In the genomic region with DNA sequence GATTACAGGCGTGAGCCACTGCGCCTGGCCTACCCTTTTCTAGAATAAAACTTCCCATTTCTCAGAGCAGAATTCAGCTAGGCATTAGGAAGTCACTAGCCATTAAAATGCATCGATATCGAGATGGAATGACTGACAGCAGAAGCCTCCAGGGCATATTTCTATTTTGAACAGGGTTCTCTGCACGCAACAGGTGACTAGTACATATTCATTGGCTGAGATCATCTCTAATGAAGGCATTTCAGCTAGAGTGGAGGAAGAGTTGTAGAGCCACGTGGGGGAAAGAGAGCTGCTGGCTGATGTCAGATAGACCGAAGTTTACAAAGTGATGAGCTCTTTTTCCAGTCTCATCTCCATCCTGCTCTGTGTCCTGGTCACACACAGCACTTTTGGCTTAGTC, we compare ENCODE assay signal across 23 cellular contexts. TPM values are rescaled to one million over a fixed set of nuclear protein-coding genes. Genes with fewer than 3 reads are reported as not detected.
DNase-seq lines count a peak whose midpoint lies in the region; ATAC-seq, FAIRE-seq and TF ChIP-seq lines count a peak whose summit lies in the region.
"Had no signal": no experiment of that assay in that cellular context is flagged by ENCODE, and none has a peak within 500 bp of the region (broad histone marks: within the 10 kb centered on the region; RNA-seq: fewer than 3 reads in every experiment).

No MANE protein-coding gene starts in this region.

- H3K4me1 Mint-ChIP-seq in astrocyte (ENCODE audit: low read depth, unreplicated experiment) (peaks cover 16% of the 10 kb centered on the region), type B pancreatic cell (ENCODE audit: unreplicated experiment) (peaks cover under 1% of the 10 kb centered on the region)

- H3K36me3 Mint-ChIP-seq in astrocyte (ENCODE audit: low read depth, unreplicated experiment) (no peaks in the 10 kb centered on the region), type B pancreatic cell (no peaks in the 10 kb centered on the region)
- H3K36me3 Mint-ChIP-seq: CD4-positive, CD25-positive, alpha-beta regulatory T cell had no signal

- peak; percentile 27 for ATAC-seq in Right ventricle myocardium superior (ENCODE audit: poor library complexity)
- ATAC-seq in Right ventricle myocardium inferior: no peak
- ATAC-seq in HG02763 (IDR thresholded peaks at IDR 0.05; ENCODE audit: unreplicated experiment): no peak

- H3K79me2 ChIP-seq in astrocyte (ENCODE audit: insufficient read depth, low read length): no peaks in the 10 kb centered on the region

- H2AFZ ChIP-seq in astrocyte (ENCODE audit: low read depth, low read length): no peak overlapping the region

- H3K4me3 ChIP-seq in astrocyte (ENCODE audit: insufficient read depth, low read depth, low read length) (no peak overlapping the region), right atrium auricular region (no peak overlapping the region)
- H3K4me3 ChIP-seq: A549, esophagus muscularis mucosa, upper lobe of left lung had no signal

- H3K27ac ChIP-seq in astrocyte (ENCODE audit: low read depth, low read length) (no peak overlapping the region), right atrium auricular region (peak overlapping the region; percentile 74 to 76)
- H3K27ac ChIP-seq: upper lobe of left lung had no signal

- no peaks in the 10 kb centered on the region for H3K9me3 ChIP-seq in astrocyte (ENCODE audit: insufficient read depth, low read depth, low read length)
- no peaks in the 10 kb centered on the region for H3K9me3 ChIP-seq in right atrium auricular region
- H3K9me3 ChIP-seq: A549, esophagus muscularis mucosa, upper lobe of left lung had no signal

- H3K27me3 ChIP-seq in astrocyte (ENCODE audit: insufficient read depth, low read length) (no peaks in the 10 kb centered on the region), right atrium auricular region (no peaks in the 10 kb centered on the region)
- H3K27me3 ChIP-seq: esophagus muscularis mucosa, upper lobe of left lung had no signal

- H3K36me3 ChIP-seq in astrocyte (ENCODE audit: insufficient read depth, low read length) (no peaks in the 10 kb centered on the region), right atrium auricular region (no peaks in the 10 kb centered on the region)
- H3K36me3 ChIP-seq: esophagus muscularis mucosa, upper lobe of left lung had no signal

- H3K27me3 Mint-ChIP-seq in astrocyte (ENCODE audit: low read depth, unreplicated experiment): peaks cover 6% of the 10 kb centered on the region
- H3K27me3 Mint-ChIP-seq in type B pancreatic cell: no peaks in the 10 kb centered on the region

- H3K9me3 Mint-ChIP-seq in astrocyte (ENCODE audit: unreplicated experiment): no peaks in the 10 kb centered on the region
- H3K9me3 Mint-ChIP-seq in type B pancreatic cell: no peaks in the 10 kb centered on the region
- H3K9me3 Mint-ChIP-seq: activated naive CD4-positive, alpha-beta T cell treated with anti-CD3 and anti-CD28 coated beads for 36 hours; CD4-positive, CD25-positive, alpha-beta regulatory T cell; dendritic cell treated with granulocyte-macrophage colony-stimulating factor and Interleukin-4, amounts not matched to agents 40 ng/mL and 50 ng/mL, for 4 days; stimulated activated naive CD8-positive, alpha-beta T cell treated with anti-CD3 and anti-CD28 coated beads, Interleukin-15, Interleukin-2, amounts not matched to agents 100 ng/mL and 50 ng/mL, for 24 hours had no signal

- H3K4me3 Mint-ChIP-seq in astrocyte (ENCODE audit: unreplicated experiment): no peak overlapping the region
- peak overlapping the region; percentile 11 for H3K4me3 Mint-ChIP-seq in type B pancreatic cell
- H3K4me3 Mint-ChIP-seq: activated naive CD4-positive, alpha-beta T cell treated with anti-CD3 and anti-CD28 coated beads for 36 hours; CD4-positive, CD25-positive, alpha-beta regulatory T cell; dendritic cell treated with granulocyte-macrophage colony-stimulating factor and Interleukin-4, amounts not matched to agents 40 ng/mL and 50 ng/mL, for 4 days; stimulated activated naive CD8-positive, alpha-beta T cell treated with anti-CD3 and anti-CD28 coated beads, Interleukin-15, Interleukin-2, amounts not matched to agents 100 ng/mL and 50 ng/mL, for 24 hours had no signal

- no peak for DNase-seq in Right ventricle myocardium superior
- no peak for DNase-seq in Right ventricle myocardium inferior (ENCODE audit: missing footprints)
- peak; percentile 39 for DNase-seq in astrocyte (ENCODE audit: low read depth)
- DNase-seq in right atrium auricular region (ENCODE audit: low spot score): no peak
- DNase-seq in type B pancreatic cell (ENCODE audit: extremely low spot score, unreplicated experiment): no peak
- no peak for DNase-seq in effector CD4-positive, alpha-beta T cell
- DNase-seq in effector CD8-positive, alpha-beta T cell (lab: John Stamatoyannopoulos, UW): no peak
- DNase-seq: activated naive CD4-positive, alpha-beta T cell treated with anti-CD3 and anti-CD28 coated beads for 36 hours; activated T-cell treated with anti-CD3 and anti-CD28 coated beads, Interleukin-2, amount 50 U/mL, for 1 hour; CD4-positive, CD25-positive, alpha-beta regulatory T cell; DND-41; islet precursor cell; KBM-7; NCI-H1092; NCI-H2171; NCI-H774; upper lobe of left lung had no signal

- H3K4me1 ChIP-seq in astrocyte (ENCODE audit: insufficient read depth, low read length) (peaks cover 12% of the 10 kb centered on the region), right atrium auricular region (peaks cover 0 to 17% of the 10 kb centered on the region in 2 donors)

- intact Hi-C loops in Right ventricle myocardium superior (cut with DNase I) (no loop called here), Right ventricle myocardium inferior (cut with DNase I) (no loop called here)

- H3K27ac Mint-ChIP-seq in astrocyte (ENCODE audit: unreplicated experiment) (peak overlapping the region; percentile 82), type B pancreatic cell (peak overlapping the region; percentile 86)
- H3K27ac Mint-ChIP-seq: activated naive CD4-positive, alpha-beta T cell treated with anti-CD3 and anti-CD28 coated beads for 36 hours; dendritic cell treated with granulocyte-macrophage colony-stimulating factor and Interleukin-4, amounts not matched to agents 40 ng/mL and 50 ng/mL, for 4 days; stimulated activated naive CD8-positive, alpha-beta T cell treated with anti-CD3 and anti-CD28 coated beads, Interleukin-15, Interleukin-2, amounts not matched to agents 100 ng/mL and 50 ng/mL, for 24 hours had no signal

- FAIRE-seq in astrocyte (lab: Jason Lieb, UNC): no peak
- FAIRE-seq: A549 had no signal

- H3K4me2 ChIP-seq in astrocyte (ENCODE audit: low read length): no peak overlapping the region
- H3K4me2 ChIP-seq: A549 had no signal

- no peak for TF ChIP-seq CTCF in astrocyte (IDR thresholded peaks at IDR 0.05; ENCODE audit: insufficient read depth, low read depth, low read length)
- no peak for TF ChIP-seq CTCF in right atrium auricular region (IDR thresholded peaks at IDR 0.05)
- no peak for TF ChIP-seq CTCF in type B pancreatic cell (conservative IDR thresholded peaks at IDR 0.05)

- H4K20me1 ChIP-seq in astrocyte (ENCODE audit: insufficient read depth, low read length): no peaks in the 10 kb centered on the region

- no peak overlapping the region for H3K9ac ChIP-seq in astrocyte (ENCODE audit: low read length)

RNA-seq across cellular contexts. Expression of gene TMEM40, which starts 7.5 kb away (rescaled TPM):
- total RNA-seq in Right ventricle myocardium superior (5.6 TPM), Right ventricle myocardium inferior (4.2 TPM), astrocyte (1.3 and 2.0 TPM in 2 replicates), right atrium auricular region (1 to 10 TPM; 1.8 to 2.3 TPM), type B pancreatic cell (ENCODE audit: low replicate concordance) (16.3 and 51.3 TPM in 2 replicates)
- total RNA-seq: activated naive CD4-positive, alpha-beta T cell treated with anti-CD3 and anti-CD28 coated beads for 36 hours; esophagus muscularis mucosa; pulmonary artery endothelial cell had no signal

RNA-seq across cellular contexts. Expression of gene CAND2, which starts 44.9 kb away (rescaled TPM):
- total RNA-seq in Right ventricle myocardium superior: 61.6 TPM
- total RNA-seq in Right ventricle myocardium inferior: 56.7 TPM
- 3.8 and 4.6 TPM in 2 replicates for total RNA-seq in astrocyte
- 10 to 100 TPM; 45.2 to 77.4 TPM for total RNA-seq in right atrium auricular region
- total RNA-seq in type B pancreatic cell (ENCODE audit: low replicate concordance): 5.5 and 11.1 TPM in 2 replicates
